Comparison of ENCODE assay signal across 26 cellular contexts in the genomic region with DNA sequence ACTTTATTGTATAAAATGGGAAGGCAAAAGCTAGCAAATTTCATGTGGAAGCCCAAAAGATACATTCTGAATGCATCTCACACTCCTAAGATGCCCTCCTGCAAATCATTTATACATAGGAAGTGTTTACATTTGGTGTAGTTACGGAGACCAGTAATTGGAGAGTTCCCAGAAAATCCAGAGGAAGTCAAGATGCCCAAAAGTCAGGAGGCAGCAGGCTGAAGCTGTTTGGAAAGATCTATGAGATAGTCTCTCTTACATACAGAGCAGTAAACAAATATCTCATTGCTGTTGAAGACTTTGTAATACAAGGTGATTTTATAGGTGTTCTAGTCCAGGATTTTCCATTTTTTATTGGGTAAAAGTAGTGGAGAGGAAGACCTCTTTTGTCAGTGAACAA.
"Had no signal": no experiment of that assay in that cellular context is flagged by ENCODE, and none has a peak within 500 bp of the region (broad histone marks: within the 10 kb centered on the region; RNA-seq: fewer than 3 reads in every experiment).

No MANE protein-coding gene starts in this region.

- H3K27me3 ChIP-seq: gastroesophageal sphincter, heart left ventricle, hepatocyte, neutrophil, pancreas, right lobe of liver, suprapubic skin, transverse colon, upper lobe of right lung had no signal

- DNase-seq: effector memory CD8-positive, alpha-beta T cell; foreskin fibroblast; heart left ventricle; kidney; mesenchymal stem cell; mucosa of descending colon; naive B cell; pancreas; right lobe of liver; small intestine; stimulated activated CD4-positive, alpha-beta T cell treated with anti-CD3 and anti-CD28 coated beads, Interleukin-15, amount 100 ng/mL, for 24 hours; stimulated activated CD4-positive, alpha-beta T cell treated with anti-CD3 and anti-CD28 coated beads, Interleukin-2, amount 100 ng/mL, for 48 hours; stimulated activated naive B cell treated with anti-CD40 and anti-IgM and Interleukin-4, amounts not matched to agents 10 μg/mL and 1 μg/mL and 100 μg/mL, for 72 hours; stimulated activated naive CD8-positive, alpha-beta T cell treated with anti-CD3 and anti-CD28 coated beads, Interleukin-15, amount 100 ng/mL, for 72 hours; transverse colon; upper lobe of right lung had no signal

- ATAC-seq: effector memory CD8-positive, alpha-beta T cell; esophagus mucosa; gastroesophageal sphincter; heart left ventricle; left lobe of liver; mucosa of descending colon; natural killer cell treated with Interleukin-12 subunit alpha and Interleukin-12 subunit beta and Interleukin-15 and Interleukin-18, amount 100 ng/mL, for 72 hours; pancreas; right lobe of liver; stimulated activated naive B cell treated with anti-CD40 and anti-IgM and Interleukin-4, amounts not matched to agents 10 μg/mL and 1 μg/mL and 100 μg/mL, for 72 hours; stimulated activated naive CD8-positive, alpha-beta T cell treated with anti-CD3 and anti-CD28 coated beads, Interleukin-15, amount 100 ng/mL, for 72 hours; upper lobe of right lung had no signal

- H3K4me2 ChIP-seq: hepatocyte had no signal

- FAIRE-seq: endometrium, pancreas had no signal

- H3K4me3 ChIP-seq: coronary artery, gastroesophageal sphincter, heart left ventricle, hepatocyte, mucosa of descending colon, pancreas, right lobe of liver, suprapubic skin, transverse colon, upper lobe of right lung had no signal

- H3K36me3 ChIP-seq: gastroesophageal sphincter, pancreas had no signal

- H2AFZ ChIP-seq: hepatocyte had no signal

- H3K4me1 ChIP-seq: right lobe of liver, suprapubic skin had no signal

- H3K9me3 ChIP-seq: gastroesophageal sphincter, heart left ventricle, mucosa of descending colon, neutrophil, pancreas, right lobe of liver, suprapubic skin, transverse colon, upper lobe of right lung had no signal

- H3K27ac ChIP-seq: coronary artery, epithelial cell of prostate, hepatocyte, neutrophil, pancreas, right lobe of liver, suprapubic skin, transverse colon, upper lobe of right lung had no signal
